ENCODE assay signal across 29 cellular contexts in the genomic region with DNA sequence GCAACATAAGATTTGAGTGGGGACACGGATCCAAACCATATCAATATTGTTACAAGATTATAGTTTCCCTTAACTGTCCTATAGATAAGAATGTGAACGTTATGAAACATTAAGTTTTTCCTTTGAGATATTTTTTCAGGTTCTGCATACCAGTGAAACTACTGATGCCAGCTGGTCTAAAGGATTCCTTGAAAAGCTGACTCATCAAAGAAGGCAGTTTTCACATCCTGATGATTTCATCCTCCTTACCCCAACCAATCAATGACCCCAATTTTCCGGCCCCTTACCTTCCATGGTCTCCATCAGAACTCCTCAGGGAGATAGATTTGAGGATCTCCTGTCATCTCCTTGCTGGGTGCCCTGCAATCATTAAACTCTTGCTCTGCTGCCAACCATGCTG.
"Had no signal": no experiment of that assay in that cellular context is flagged by ENCODE, and none has a peak within 500 bp of the region (broad histone marks: within the 10 kb centered on the region; RNA-seq: fewer than 3 reads in every experiment).

No MANE protein-coding gene starts in this region.

- H3K27ac Mint-ChIP-seq: stimulated activated effector memory CD8-positive, alpha-beta T cell treated with anti-CD3 and anti-CD28 coated beads, Interleukin-12 subunit alpha, Interleukin-12 subunit beta, amount 100 ng/mL, for 72 hours; stimulated activated memory B cell treated with anti-CD40 and anti-IgM and Interleukin-4, amounts not matched to agents 10 μg/mL and 1 μg/mL and 100 μg/mL, for 72 hours; stimulated activated naive B cell treated with anti-CD40 and anti-IgM and Interleukin-4, amounts not matched to agents 10 μg/mL and 1 μg/mL and 100 μg/mL, for 72 hours; stimulated activated naive CD8-positive, alpha-beta T cell treated with anti-CD3 and anti-CD28 coated beads, Interleukin-15, Interleukin-2, amounts not matched to agents 100 ng/mL and 50 ng/mL, for 24 hours; type B pancreatic cell had no signal

- H3K4me3 ChIP-seq: stomach, suprapubic skin, testis, thoracic aorta, thyroid gland, tibial artery, tibial nerve, transverse colon, upper lobe of left lung, upper lobe of right lung, uterus, vagina had no signal

- DNase-seq: stimulated activated CD4-positive, alpha-beta T cell treated with anti-CD3 and anti-CD28 coated beads, Interleukin-2, amount 100 ng/mL, for 48 hours; stimulated activated CD4-positive, alpha-beta T cell treated with anti-CD3 and anti-CD28 coated beads, Interleukin-4, amount 100 ng/mL, for 1 hour; stimulated activated CD4-positive, alpha-beta T cell treated with anti-CD3 and anti-CD28 coated beads, Interleukin-4, amount 100 ng/mL, for 24 hours; stimulated activated CD4-positive, alpha-beta T cell treated with anti-CD3 and anti-CD28 coated beads, Interleukin-4, amount 100 ng/mL, for 4 hours; stimulated activated CD8-positive, alpha-beta memory T cell treated with anti-CD3 and anti-CD28 coated beads, Interleukin-4, amount 100 ng/mL, for 48 hours; stimulated activated naive B cell treated with anti-CD40 and anti-IgM and Interleukin-4, amounts not matched to agents 10 μg/mL and 1 μg/mL and 100 μg/mL, for 72 hours; stimulated activated naive CD4-positive, alpha-beta T cell; stimulated activated naive CD4-positive, alpha-beta T cell treated with Interleukin-2 at 50 U/mL for 16 hours; stimulated activated naive CD8-positive, alpha-beta T cell treated with anti-CD3 and anti-CD28 coated beads, Interleukin-15, amount 100 ng/mL, for 72 hours; stimulated activated naive CD8-positive, alpha-beta T cell treated with anti-CD3 and anti-CD28 coated beads, Interleukin-15, Interleukin-2, amounts not matched to agents 100 U/mL and 50 U/mL, for 24 hours; stomach; substantia nigra; testis; thyroid gland; tibial artery; transverse colon; trophoblast cell; upper lobe of left lung; upper lobe of right lung; uterus had no signal

- H3K4me1 ChIP-seq: stomach, suprapubic skin, testis, thyroid gland, tibial artery, tibial nerve, transverse colon, upper lobe of left lung, upper lobe of right lung, uterus, vagina had no signal

- H3K36me3 ChIP-seq: stomach, suprapubic skin, thoracic aorta, thyroid gland, tibial artery, tibial nerve, transverse colon, upper lobe of left lung, upper lobe of right lung, uterus, vagina had no signal

- H3K4me3 Mint-ChIP-seq: stimulated activated effector memory CD8-positive, alpha-beta T cell treated with anti-CD3 and anti-CD28 coated beads, Interleukin-12 subunit alpha, Interleukin-12 subunit beta, amount 100 ng/mL, for 72 hours; stimulated activated memory B cell treated with anti-CD40 and anti-IgM and Interleukin-4, amounts not matched to agents 10 μg/mL and 1 μg/mL and 100 μg/mL, for 72 hours; stimulated activated naive B cell treated with anti-CD40 and anti-IgM and Interleukin-4, amounts not matched to agents 10 μg/mL and 1 μg/mL and 100 μg/mL, for 72 hours; stimulated activated naive CD8-positive, alpha-beta T cell treated with anti-CD3 and anti-CD28 coated beads, Interleukin-15, amount 100 ng/mL, for 72 hours; stimulated activated naive CD8-positive, alpha-beta T cell treated with anti-CD3 and anti-CD28 coated beads, Interleukin-15, Interleukin-2, amounts not matched to agents 100 ng/mL and 50 ng/mL, for 24 hours; type B pancreatic cell had no signal

- H3K4me1 Mint-ChIP-seq: stimulated activated effector memory CD8-positive, alpha-beta T cell treated with anti-CD3 and anti-CD28 coated beads, Interleukin-12 subunit alpha, Interleukin-12 subunit beta, amount 100 ng/mL, for 72 hours; stimulated activated memory B cell treated with anti-CD40 and anti-IgM and Interleukin-4, amounts not matched to agents 10 μg/mL and 1 μg/mL and 100 μg/mL, for 72 hours; stimulated activated naive B cell treated with anti-CD40 and anti-IgM and Interleukin-4, amounts not matched to agents 10 μg/mL and 1 μg/mL and 100 μg/mL, for 72 hours; stimulated activated naive CD8-positive, alpha-beta T cell treated with anti-CD3 and anti-CD28 coated beads, Interleukin-15, amount 100 ng/mL, for 72 hours had no signal

- H3K27me3 Mint-ChIP-seq: stimulated activated memory B cell treated with anti-CD40 and anti-IgM and Interleukin-4, amounts not matched to agents 10 μg/mL and 1 μg/mL and 100 μg/mL, for 72 hours; stimulated activated naive CD8-positive, alpha-beta T cell treated with anti-CD3 and anti-CD28 coated beads, Interleukin-15, amount 100 ng/mL, for 72 hours; type B pancreatic cell had no signal

- H3K27ac ChIP-seq: stomach, suprapubic skin, testis, thoracic aorta, thyroid gland, tibial artery, tibial nerve, transverse colon, upper lobe of left lung, upper lobe of right lung, uterus, vagina had no signal

- H3K27me3 ChIP-seq: stomach, suprapubic skin, testis, thyroid gland, tibial artery, tibial nerve, transverse colon, upper lobe of left lung, upper lobe of right lung, uterus, vagina had no signal

- H3K9me3 ChIP-seq: suprapubic skin, testis, thoracic aorta, thyroid gland, tibial artery, upper lobe of right lung, uterus, vagina had no signal

- FAIRE-seq: urothelium cell line had no signal

- H3K9me3 Mint-ChIP-seq: stimulated activated effector memory CD8-positive, alpha-beta T cell treated with anti-CD3 and anti-CD28 coated beads, Interleukin-12 subunit alpha, Interleukin-12 subunit beta, amount 100 ng/mL, for 72 hours; stimulated activated naive CD8-positive, alpha-beta T cell treated with anti-CD3 and anti-CD28 coated beads, Interleukin-15, Interleukin-2, amounts not matched to agents 100 ng/mL and 50 ng/mL, for 24 hours; type B pancreatic cell had no signal

- ATAC-seq: stimulated activated effector memory CD8-positive, alpha-beta T cell treated with anti-CD3 and anti-CD28 coated beads, Interleukin-12 subunit alpha, Interleukin-12 subunit beta, amount 100 ng/mL, for 72 hours; stimulated activated memory B cell treated with anti-CD40 and anti-IgM and Interleukin-4, amounts not matched to agents 10 μg/mL and 1 μg/mL and 100 μg/mL, for 72 hours; stimulated activated naive B cell treated with anti-CD40 and anti-IgM and Interleukin-4, amounts not matched to agents 10 μg/mL and 1 μg/mL and 100 μg/mL, for 72 hours; stimulated activated naive CD8-positive, alpha-beta T cell treated with anti-CD3 and anti-CD28 coated beads, Interleukin-15, amount 100 ng/mL, for 72 hours; stimulated activated naive CD8-positive, alpha-beta T cell treated with anti-CD3 and anti-CD28 coated beads, Interleukin-15, Interleukin-2, amounts not matched to agents 100 U/mL and 50 U/mL, for 24 hours; upper lobe of right lung had no signal

- H3K36me3 Mint-ChIP-seq: stimulated activated effector memory CD8-positive, alpha-beta T cell treated with anti-CD3 and anti-CD28 coated beads, Interleukin-12 subunit alpha, Interleukin-12 subunit beta, amount 100 ng/mL, for 72 hours; stimulated activated memory B cell treated with anti-CD40 and anti-IgM and Interleukin-4, amounts not matched to agents 10 μg/mL and 1 μg/mL and 100 μg/mL, for 72 hours; stimulated activated naive B cell treated with anti-CD40 and anti-IgM and Interleukin-4, amounts not matched to agents 10 μg/mL and 1 μg/mL and 100 μg/mL, for 72 hours; type B pancreatic cell had no signal
